In the genomic region with DNA sequence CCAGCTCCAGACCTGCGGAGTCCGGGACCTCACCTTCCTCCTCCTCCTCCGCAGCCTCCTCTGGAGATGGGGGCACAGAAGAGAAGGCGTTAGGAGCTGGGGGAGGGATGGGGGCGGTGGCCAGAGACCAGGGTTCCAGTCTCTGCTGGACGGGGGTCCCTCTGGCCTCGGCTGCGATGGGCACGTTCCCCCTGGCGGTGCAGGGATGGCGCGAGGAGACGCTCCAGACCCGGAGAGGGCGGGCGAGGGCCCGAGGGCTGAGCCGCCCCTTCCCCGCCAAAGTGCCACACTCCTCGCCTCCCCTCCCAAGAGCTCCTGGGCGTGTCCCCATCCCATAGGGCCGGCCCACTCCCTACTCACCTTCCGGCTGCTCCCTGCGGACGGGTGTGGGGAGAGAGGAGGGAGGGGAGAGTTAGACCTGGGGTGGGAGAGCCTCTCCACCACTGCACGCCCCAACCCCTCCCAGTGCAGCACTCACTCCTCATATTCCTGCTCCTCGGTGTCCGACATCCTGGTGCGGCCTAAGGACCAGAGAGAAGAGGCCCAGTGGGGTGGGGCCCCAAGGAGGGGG, we compare ENCODE assay signal across 9 cellular contexts. TPM values are rescaled to one million over a fixed set of nuclear protein-coding genes. Genes with fewer than 3 reads are reported as not detected.
DNase-seq lines count a peak whose midpoint lies in the region; ATAC-seq lines count a peak whose summit lies in the region.
"Had no signal": no experiment of that assay in that cellular context is flagged by ENCODE, and none has a peak within 500 bp of the region (broad histone marks: within the 10 kb centered on the region; RNA-seq: fewer than 3 reads in every experiment).

No MANE protein-coding gene starts in this region.

- ATAC-seq in stimulated activated naive CD8-positive, alpha-beta T cell treated with anti-CD3 and anti-CD28 coated beads, Interleukin-15, Interleukin-2, amounts not matched to agents 100 U/mL and 50 U/mL, for 24 hours = peak; percentile 42
- no peak for ATAC-seq in HG02610 (IDR thresholded peaks at IDR 0.05; ENCODE audit: unreplicated experiment)
- no peak for ATAC-seq in activated T-cell treated with anti-CD3 and anti-CD28 coated beads, Interleukin-2, amount 50 U/mL, for 4 hours

- H3K9me3 Mint-ChIP-seq in activated T-cell treated with anti-CD3 and anti-CD28 coated beads, Interleukin-2, amount 50 U/mL, for 4 hours = peaks cover 5% of the 10 kb centered on the region

- DNase-seq in NCI-H1417 (lab: John Stamatoyannopoulos, UW) (peak; percentile 25 to 84 (median 77)), NCI-H1417 treated with DMSO at 0.1 percent for 48 hours (lab: John Stamatoyannopoulos, UW) (no peak), NCI-H2227 treated with DMSO at 0.1 percent for 48 hours (lab: John Stamatoyannopoulos, UW) (peak; percentile 97), ecto neural progenitor cell (ENCODE audit: low spot score) (peak; percentile 87)
- DNase-seq in stimulated activated naive CD8-positive, alpha-beta T cell treated with anti-CD3 and anti-CD28 coated beads, Interleukin-15, Interleukin-2, amounts not matched to agents 100 U/mL and 50 U/mL, for 24 hours = no peak
- no peak for DNase-seq in activated CD4-positive, alpha-beta T cell treated with anti-CD3 and anti-CD28 coated beads for 4 hours
- DNase-seq in activated T-cell treated with anti-CD3 and anti-CD28 coated beads, Interleukin-2, amount 50 U/mL, for 4 hours = no peak

- no peak overlapping the region for H3K4me3 Mint-ChIP-seq in activated T-cell treated with anti-CD3 and anti-CD28 coated beads, Interleukin-2, amount 50 U/mL, for 4 hours

- H3K36me3 Mint-ChIP-seq in activated T-cell treated with anti-CD3 and anti-CD28 coated beads, Interleukin-2, amount 50 U/mL, for 4 hours (ENCODE audit: insufficient read depth) = no peaks in the 10 kb centered on the region

- H3K4me1 Mint-ChIP-seq in activated T-cell treated with anti-CD3 and anti-CD28 coated beads, Interleukin-2, amount 50 U/mL, for 4 hours (ENCODE audit: low read depth) = peaks cover under 1% of the 10 kb centered on the region

- H3K27me3 Mint-ChIP-seq in activated T-cell treated with anti-CD3 and anti-CD28 coated beads, Interleukin-2, amount 50 U/mL, for 4 hours (ENCODE audit: low read depth) = peaks cover 58% of the 10 kb centered on the region

RNA-seq across cellular contexts. Expression of gene TNNT1, which starts 2.3 kb away (rescaled TPM):
- total RNA-seq in activated T-cell treated with anti-CD3 and anti-CD28 coated beads, Interleukin-2, amount 50 U/mL, for 4 hours = not detected
- total RNA-seq: glomerular endothelial cell had no signal

RNA-seq across cellular contexts. Expression of gene TNNI3, which starts 10.8 kb away (rescaled TPM):
- not detected for total RNA-seq in activated T-cell treated with anti-CD3 and anti-CD28 coated beads, Interleukin-2, amount 50 U/mL, for 4 hours
- total RNA-seq: glomerular endothelial cell had no signal

RNA-seq across cellular contexts. Expression of gene DNAAF3, which starts 19.7 kb away (rescaled TPM):
- under 1 TPM in 2 of 3 donors, not detected in 1; 0.25 to 0.45 TPM for total RNA-seq in activated T-cell treated with anti-CD3 and anti-CD28 coated beads, Interleukin-2, amount 50 U/mL, for 4 hours

RNA-seq across cellular contexts. Expression of gene PPP1R12C, which starts 29.3 kb away (rescaled TPM):
- total RNA-seq in activated T-cell treated with anti-CD3 and anti-CD28 coated beads, Interleukin-2, amount 50 U/mL, for 4 hours = 100 to 1,000 TPM in 2 of 3 donors, 10 to 100 TPM in 1; 95.6 to 105 (median 104) TPM

RNA-seq across cellular contexts. Expression of gene SYT5, which starts 33.4 kb away (rescaled TPM):
- not detected for total RNA-seq in activated T-cell treated with anti-CD3 and anti-CD28 coated beads, Interleukin-2, amount 50 U/mL, for 4 hours

Comparison
In these comparisons a context has a peak if more than half of its experiments do, and no peak if none do; other contexts are left out.
1. DNase-seq: peak in NCI-H1417 (3 of 3), NCI-H2227 treated with DMSO at 0.1 percent for 48 hours (single experiment) and ecto neural progenitor cell (single experiment); none in NCI-H1417 treated with DMSO at 0.1 percent for 48 hours (single experiment), stimulated activated naive CD8-positive, alpha-beta T cell treated with anti-CD3 and anti-CD28 coated beads, Interleukin-15, Interleukin-2, amounts not matched to agents 100 U/mL and 50 U/mL, for 24 hours (single experiment), activated CD4-positive, alpha-beta T cell treated with anti-CD3 and anti-CD28 coated beads for 4 hours (0 of 2) and activated T-cell treated with anti-CD3 and anti-CD28 coated beads, Interleukin-2, amount 50 U/mL, for 4 hours (single experiment).